In the genomic region with DNA sequence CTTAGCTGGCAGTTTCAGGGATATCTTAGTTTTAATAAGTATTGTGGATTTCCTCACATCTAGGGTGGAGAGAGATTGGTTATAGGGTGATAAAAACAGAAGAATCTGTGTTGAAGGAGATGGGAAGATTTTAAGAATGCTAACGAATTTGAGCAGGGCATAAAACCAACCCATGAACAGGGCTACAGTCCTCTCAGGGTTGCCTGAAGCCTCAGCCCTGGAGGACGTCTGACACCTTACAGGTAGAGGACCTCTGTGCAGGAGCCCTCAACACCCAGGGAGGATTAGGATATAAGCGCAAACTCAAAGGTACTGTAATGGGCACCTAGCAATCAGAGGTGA, we compare ENCODE assay signal across 8 cellular contexts. TPM values are rescaled to one million over a fixed set of nuclear protein-coding genes. Genes with fewer than 3 reads are reported as not detected.
DNase-seq lines count a peak whose midpoint lies in the region; ATAC-seq and TF ChIP-seq lines count a peak whose summit lies in the region.

No MANE protein-coding gene starts in this region.

- H3K27ac ChIP-seq in ectodermal cell (ENCODE audit: insufficient read depth, low read depth, low read length, poor library complexity, severe bottlenecking): no peak overlapping the region

- no peaks in the 10 kb centered on the region for H3K27me3 ChIP-seq in ectodermal cell (ENCODE audit: control insufficient read depth, insufficient read depth, low read length, poor library complexity, severe bottlenecking)

- WGBS in ectodermal cell, 2 experiments: 4% methylated on average over 3 of the region's 3 CpGs

- peak overlapping the region; percentile 43 for H3K4me3 ChIP-seq in ectodermal cell (ENCODE audit: insufficient read depth, low read depth, low read length)

- peaks cover 20% of the 10 kb centered on the region for H3K4me1 ChIP-seq in ectodermal cell (ENCODE audit: control insufficient read depth, insufficient read depth, low read length)

- no peaks in the 10 kb centered on the region for H3K36me3 ChIP-seq in ectodermal cell (ENCODE audit: control insufficient read depth, insufficient read depth, low read length)

- DNase-seq in omental fat pad (ENCODE audit: low spot score): no peak
- DNase-seq in midbrain (lab: John Stamatoyannopoulos, UW): no peak
- DNase-seq in T1000 (lab: John Stamatoyannopoulos, UW): no peak
- DNase-seq in HK-2 (ENCODE audit: unreplicated experiment): no peak
- no peak for DNase-seq in OCI-M1 (lab: John Stamatoyannopoulos, UW)

- no peaks in the 10 kb centered on the region for H3K9me3 ChIP-seq in ectodermal cell (ENCODE audit: control insufficient read depth, low read length)

- no peak for TF ChIP-seq CTCF in omental fat pad (IDR thresholded peaks at IDR 0.05)

- ATAC-seq in GM19324 (IDR thresholded peaks at IDR 0.05; ENCODE audit: low FRiP score, unreplicated experiment): peak; percentile 21
- ATAC-seq in HG03354 (IDR thresholded peaks at IDR 0.05; ENCODE audit: poor library complexity, severe bottlenecking, unreplicated experiment): peak; percentile 26
- peak; percentile 55 for ATAC-seq in omental fat pad (ENCODE audit: low FRiP score)

RNA-seq across cellular contexts. Expression of a gene that starts 0.5 kb away (rescaled TPM):
- polyA plus RNA-seq in ectodermal cell (2013, experiment 1 of 4): 127 TPM
- polyA plus RNA-seq in ectodermal cell (2013, experiment 2 of 4): 135 TPM
- polyA plus RNA-seq in ectodermal cell (2013, experiment 3 of 4): 89.2 TPM
- 111 TPM for polyA plus RNA-seq in ectodermal cell (2013, experiment 4 of 4)
- 10 to 100 TPM; 22.9 to 50.8 (median 47.9) TPM for total RNA-seq in omental fat pad
